28 cellular contexts compared by ENCODE assay signal in the genomic region with DNA sequence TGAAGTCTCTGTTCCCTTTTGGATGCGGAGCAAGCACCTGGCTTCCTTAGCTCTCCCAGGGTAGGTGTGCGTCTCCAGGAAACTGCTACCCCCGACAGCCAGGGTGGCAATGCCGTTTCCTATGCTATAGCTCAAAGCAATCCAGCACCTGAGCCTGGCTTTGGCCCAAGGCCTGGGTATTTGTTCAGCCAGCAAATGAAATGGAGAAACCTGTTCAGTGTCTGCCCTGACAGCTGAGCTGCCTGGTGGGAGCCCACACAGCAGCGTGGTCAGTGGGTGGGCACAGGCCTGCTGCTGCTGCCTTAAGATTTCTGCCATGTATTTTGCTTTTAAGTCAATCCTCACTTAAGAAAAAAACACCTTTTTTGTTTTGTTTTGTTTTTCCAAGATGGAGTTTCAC. TPM values are rescaled to one million over a fixed set of nuclear protein-coding genes. Genes with fewer than 3 reads are reported as not detected.
A peak's percentile ranks its signal among the peaks of the same experiment; 100 is the strongest.
DNase-seq lines count a peak whose midpoint lies in the region; ATAC-seq, FAIRE-seq and TF ChIP-seq lines count a peak whose summit lies in the region.
"Had no signal": no experiment of that assay in that cellular context is flagged by ENCODE, and none has a peak within 500 bp of the region (broad histone marks: within the 10 kb centered on the region; RNA-seq: fewer than 3 reads in every experiment).

No MANE protein-coding gene starts in this region.

- no peak for FAIRE-seq in HepG2 (lab: Jason Lieb, UNC)
- FAIRE-seq: H54 had no signal

- ATAC-seq in left ventricle myocardium superior (peak; percentile 29), right cardiac atrium (no peak), HepG2 (peak; percentile 6; the same call in 2 of the 3 replicates), HG03097 (IDR thresholded peaks at IDR 0.05; ENCODE audit: low FRiP score, unreplicated experiment) (no peak)
- ATAC-seq: activated CD8-positive, alpha-beta memory T cell treated with anti-CD3 and anti-CD28 coated beads, Interleukin-2, amount 10 ng/mL, durations not matched to agents 7 days and 5 days; naive thymus-derived CD8-positive, alpha-beta T cell; stimulated activated naive B cell treated with anti-CD40 and anti-IgM and Interleukin-4, amounts not matched to agents 10 μg/mL and 1 μg/mL and 100 μg/mL, for 72 hours; T-helper 17 cell had no signal

- POLR2A ChIA-PET in RWPE1 (lab: Yijun Ruan, JAX; ENCODE audit: low non-redundant PET) (no interaction called here), HepG2 (lab: Yijun Ruan, JAX) (interaction anchor here (1.4 to 3.5 kb wide), 3 partner anchors 13 to 33 kb away, joined by 3 to 37 read pairs (median 3); partner anchors contain the start of gene SPATA2)

- H3K9ac ChIP-seq in HepG2 (ENCODE audit: insufficient read depth, low read depth, low read length) = no peak overlapping the region

- no peaks in the 10 kb centered on the region for H4K20me1 ChIP-seq in HepG2 (ENCODE audit: insufficient read depth, low read length)

- no peak for TF ChIP-seq EP300 in HepG2 (IDR thresholded peaks at IDR 0.05; ENCODE audit: low read depth in 2 of 2, low read length in 2 of 2)
- no peak for TF ChIP-seq EP300 in HepG2 (CRISPR knock-in tag; IDR thresholded peaks at IDR 0.05; ENCODE audit: borderline replicate concordance)
- no peak for TF ChIP-seq EP300 in transverse colon (IDR thresholded peaks at IDR 0.05; ENCODE audit: low read depth)

- intact Hi-C loops in left ventricle myocardium superior (cut with micrococcal nuclease) (no loop called here), right cardiac atrium (cut with DNase I) (no loop called here), HepG2 (cut with micrococcal nuclease; ENCODE audit: unreplicated experiment) (no loop called here), transverse colon (cut with DNase I; ENCODE audit: low total_unique reads) (no loop called here)

- H3K4me1 ChIP-seq in right cardiac atrium (ENCODE audit: control insufficient read depth, insufficient read depth, low read length) (no peaks in the 10 kb centered on the region), HepG2 (ENCODE audit: insufficient read depth, low read length) (peaks cover 50% of the 10 kb centered on the region), transverse colon (no peaks in the 10 kb centered on the region)
- H3K4me1 ChIP-seq: BE2C had no signal

- no peak for TF ChIP-seq CTCF in RWPE1 (conservative IDR thresholded peaks at IDR 0.05; ENCODE audit: low read depth)
- no peak for TF ChIP-seq CTCF in HepG2 (CRISPR knock-in tag; IDR thresholded peaks at IDR 0.05)
- TF ChIP-seq CTCF in transverse colon (IDR thresholded peaks at IDR 0.05) = no peak

- no peak overlapping the region for H3K4me2 ChIP-seq in HepG2 (ENCODE audit: low read depth, low read length)
- H3K4me2 ChIP-seq: PC-9 had no signal

- no peaks in the 10 kb centered on the region for H3K9me3 ChIP-seq in right cardiac atrium (ENCODE audit: control insufficient read depth, low read length)
- H3K9me3 ChIP-seq in HepG2 (ENCODE audit: low read length) = no peaks in the 10 kb centered on the region
- no peaks in the 10 kb centered on the region for H3K9me3 ChIP-seq in transverse colon
- H3K9me3 ChIP-seq: BE2C, SJSA1, thoracic aorta had no signal

- in situ Hi-C loops in HepG2 (cut with HindIII; ENCODE audit: extremely low pct_ligation_motif_present, low pct_unique_long_range_greater_than_20kb) (no loop called here), transverse colon (cut with MboI; ENCODE audit: low pct_ligation_motif_present in 1 of 4, low pct_unique_long_range_greater_than_20kb in 1 of 4, low sequenced_read_pairs in 3 of 4) (no loop called here)

- WGBS in right cardiac atrium = 89% methylated on average over 5 of the region's 5 CpGs
- WGBS in HepG2 (ENCODE audit: low lambda C conversion rate) = 76% methylated on average over 5 of the region's 5 CpGs
- WGBS in transverse colon (ENCODE audit: low coverage in 1 of 2), 2 donors = 64 to 86% methylated on average over 1 to 5 of the region's 5 CpGs

- peaks cover 21 to 26% of the 10 kb centered on the region in 2 experiments for H3K36me3 ChIP-seq in HepG2 (replicated peaks in 1 of 2; ENCODE audit: control insufficient read depth in 1 of 2, insufficient read depth in 2 of 2, low read length in 2 of 2)
- H3K36me3 ChIP-seq in transverse colon = peaks cover 0 to 19% (median 5%) of the 10 kb centered on the region in 4 donors

- TF ChIP-seq RAD21 in HepG2 (CRISPR knock-in tag; IDR thresholded peaks at IDR 0.05) = no peak

- H3K27ac ChIP-seq in right cardiac atrium (ENCODE audit: low read length) (no peak overlapping the region), RWPE1 (peak overlapping the region; percentile 13; the same call in 1 of the 2 replicates), HepG2 (ENCODE audit: extremely low read length, insufficient read depth, low read length) (no peak overlapping the region), transverse colon (no peak overlapping the region)
- H3K27ac ChIP-seq: heart left ventricle, PC-9, SJSA1, thoracic aorta had no signal

- DNase-seq in left ventricle myocardium superior = no peak
- no peak for DNase-seq in right cardiac atrium
- no peak for DNase-seq in RWPE1 (ENCODE audit: low spot score)
- DNase-seq in HepG2 (ENCODE audit: low spot score) = no peak
- peak; percentile 7 for DNase-seq in transverse colon
- no peak for DNase-seq in NCI-H1436 treated with DMSO at 0.1 percent for 48 hours (lab: John Stamatoyannopoulos, UW)
- no peak for DNase-seq in GM19238 (ENCODE audit: insufficient read length, low spot score)
- DNase-seq: activated CD4-positive, alpha-beta T cell treated with anti-CD3 and anti-CD28 coated beads for 48 hours; activated CD8-positive, alpha-beta memory T cell treated with anti-CD3 and anti-CD28 coated beads, Interleukin-2, amount 10 ng/mL, durations not matched to agents 7 days and 5 days; activated naive CD8-positive, alpha-beta T cell treated with anti-CD3 and anti-CD28 coated beads for 36 hours; BE2C; DND-41; effector CD8-positive, alpha-beta T cell; Karpas-422; mesendoderm; MV-4-11; naive thymus-derived CD8-positive, alpha-beta T cell; NCI-H1694 treated with DMSO at 0.1 percent for 48 hours; NK-92 treated with Interleukin-12 subunit alpha and Interleukin-12 subunit beta, amount 100 ng/mL, for 24 hours; PC-9; stimulated activated CD4-positive, alpha-beta T cell treated with anti-CD3 and anti-CD28 coated beads, Interleukin-4, amount 100 ng/mL, for 1 hour; stimulated activated naive B cell treated with anti-CD40 and anti-IgM and Interleukin-4, amounts not matched to agents 10 μg/mL and 1 μg/mL and 100 μg/mL, for 72 hours; T-helper 17 cell had no signal

- no peak overlapping the region for H2AFZ ChIP-seq in HepG2 (ENCODE audit: low read length)
- H2AFZ ChIP-seq: PC-9 had no signal

- H3K27me3 ChIP-seq in right cardiac atrium (ENCODE audit: control insufficient read depth, insufficient read depth) (no peaks in the 10 kb centered on the region), HepG2 (ENCODE audit: control insufficient read depth in 1 of 2, insufficient read depth in 2 of 2, low read length in 2 of 2) (no peaks in the 10 kb centered on the region), transverse colon (no peaks in the 10 kb centered on the region)
- H3K27me3 ChIP-seq: BE2C, heart left ventricle, SJSA1 had no signal

- H3K4me3 ChIP-seq in right cardiac atrium (ENCODE audit: low read length) (no peak overlapping the region), HepG2 (replicated peaks in 1 of 3; ENCODE audit: insufficient read depth in 1 of 3, low read depth in 2 of 3, low read length in 3 of 3) (no peak overlapping the region), transverse colon (no peak overlapping the region)
- H3K4me3 ChIP-seq: heart left ventricle, PC-9, SJSA1, thoracic aorta had no signal

- H3K79me2 ChIP-seq in HepG2 (ENCODE audit: insufficient read depth, low read length) = no peaks in the 10 kb centered on the region

- TF ChIP-seq POLR2A in HepG2 (IDR thresholded peaks at IDR 0.05; ENCODE audit: insufficient read depth in 1 of 2, low read depth in 2 of 2, low read length in 2 of 2) (no peak), transverse colon (IDR thresholded peaks at IDR 0.05) (no peak)

- CTCF ChIA-PET in RWPE1 (lab: Yijun Ruan, JAX) (interaction anchor here (0.8 to 3.1 kb wide), 2 partner anchors 12 to 360 kb away, joined by 3 to 26 read pairs; no protein-coding TSS in a partner anchor), HepG2 (lab: Yijun Ruan, JAX; ENCODE audit: low intra/inter-chr PET ratio, low total read pairs) (no interaction called here)

- BruUV-seq in HepG2 (replicated peaks; lab: Mats Ljungman, UMichigan) = no TSS peak

RNA-seq across cellular contexts. Expression of gene SPATA2, which starts 13.7 kb away (rescaled TPM):
- total RNA-seq in left ventricle myocardium superior (8.5 TPM), right cardiac atrium (1 to 10 TPM; 6.4 to 8.2 (median 7.1) TPM), HepG2 (2016; rRNA removed; fragmentation: Illumina TruSeq; extraction: Trizol) (3.2 and 4.3 TPM in 2 replicates), transverse colon (10 to 100 TPM in 3 of 4 donors, 1 to 10 TPM in 1; 4.0 to 40.0 (median 17.2) TPM)
- polyA plus RNA-seq in right cardiac atrium (5.5 TPM), HepG2 (2011; rRNA removed) (8.7 and 9.5 TPM in 2 replicates)
- total RNA-seq in HepG2 (2016; cell fraction: cytosol; rRNA removed; fragmentation: Illumina TruSeq; extraction: Trizol; ENCODE audit: low read depth) = 1.9 TPM in 2 replicates
- total RNA-seq in HepG2 (2016; cell fraction: insoluble cytoplasmic fraction; rRNA removed; fragmentation: Illumina TruSeq; extraction: Trizol) = 3.3 and 3.4 TPM in 2 replicates
- 5.6 and 6.9 TPM in 2 replicates for total RNA-seq in HepG2 (2016; cell fraction: membrane; rRNA removed; fragmentation: Illumina TruSeq; extraction: Trizol)
- total RNA-seq in HepG2 (2016; cell fraction: nucleus; rRNA removed; fragmentation: Illumina TruSeq; extraction: Trizol) = 3.5 and 4.4 TPM in 2 replicates
- polyA plus RNA-seq in HepG2 (2011; cell fraction: cytosol; rRNA removed) = 6.2 and 6.7 TPM in 2 replicates
- 9.5 and 9.7 TPM in 2 replicates for polyA plus RNA-seq in HepG2 (2011; cell fraction: nucleus; rRNA removed)
- 7.5 and 8.6 TPM in 2 replicates for polyA plus RNA-seq in HepG2 (2012)
- 2.9 and 3.5 TPM in 2 replicates for polyA plus RNA-seq in HepG2 (2016; cell fraction: cytosol; fragmentation: Illumina TruSeq; extraction: Trizol; ENCODE audit: low read depth)
- 8.7 and 11.5 TPM in 2 replicates for polyA plus RNA-seq in HepG2 (2016; cell fraction: insoluble cytoplasmic fraction; fragmentation: Illumina TruSeq; extraction: Trizol; ENCODE audit: low read depth)
- 9.3 and 9.7 TPM in 2 replicates for polyA plus RNA-seq in HepG2 (2016; cell fraction: membrane; fragmentation: Illumina TruSeq; extraction: Trizol; ENCODE audit: low read depth)
- polyA plus RNA-seq in HepG2 (2016; cell fraction: nucleus; fragmentation: Illumina TruSeq; extraction: Trizol; ENCODE audit: insufficient read depth, low read depth) = 11.3 and 13.5 TPM in 2 replicates
- polyA minus RNA-seq in HepG2 (2011; rRNA and poly(A)+ RNA removed; ENCODE audit: low replicate concordance) = 11.4 and 11.8 TPM in 2 replicates
- polyA minus RNA-seq in HepG2 (2011; cell fraction: cytosol; rRNA and poly(A)+ RNA removed) = 6.0 and 6.9 TPM in 2 replicates
- 5.5 and 6.7 TPM in 2 replicates for polyA minus RNA-seq in HepG2 (2011; cell fraction: nucleus; rRNA and poly(A)+ RNA removed)

RNA-seq across cellular contexts. Expression of gene RNF114, which starts 34.6 kb away (rescaled TPM):
- total RNA-seq in left ventricle myocardium superior (49.8 TPM), right cardiac atrium (10 to 100 TPM; 44.0 to 50.0 (median 47.1) TPM), HepG2 (2016; rRNA removed; fragmentation: Illumina TruSeq; extraction: Trizol) (119 and 137 TPM in 2 replicates), transverse colon (100 to 1,000 TPM; 108 to 271 (median 217) TPM)
- polyA plus RNA-seq in right cardiac atrium (42.8 TPM), HepG2 (2011; rRNA removed) (120 and 126 TPM in 2 replicates)
- 20.7 and 21.9 TPM in 2 replicates for total RNA-seq in HepG2 (2016; cell fraction: cytosol; rRNA removed; fragmentation: Illumina TruSeq; extraction: Trizol; ENCODE audit: low read depth)
- total RNA-seq in HepG2 (2016; cell fraction: insoluble cytoplasmic fraction; rRNA removed; fragmentation: Illumina TruSeq; extraction: Trizol) = 117 and 134 TPM in 2 replicates
- total RNA-seq in HepG2 (2016; cell fraction: membrane; rRNA removed; fragmentation: Illumina TruSeq; extraction: Trizol) = 58.2 and 60.7 TPM in 2 replicates
- total RNA-seq in HepG2 (2016; cell fraction: nucleus; rRNA removed; fragmentation: Illumina TruSeq; extraction: Trizol) = 54.0 and 64.8 TPM in 2 replicates
- polyA plus RNA-seq in HepG2 (2011; cell fraction: cytosol; rRNA removed) = 177 and 201 TPM in 2 replicates
- polyA plus RNA-seq in HepG2 (2011; cell fraction: nucleus; rRNA removed) = 108 and 112 TPM in 2 replicates
- polyA plus RNA-seq in HepG2 (2012) = 108 and 111 TPM in 2 replicates
- 27.1 and 29.4 TPM in 2 replicates for polyA plus RNA-seq in HepG2 (2016; cell fraction: cytosol; fragmentation: Illumina TruSeq; extraction: Trizol; ENCODE audit: low read depth)
- 140 and 169 TPM in 2 replicates for polyA plus RNA-seq in HepG2 (2016; cell fraction: insoluble cytoplasmic fraction; fragmentation: Illumina TruSeq; extraction: Trizol; ENCODE audit: low read depth)
- 33.3 and 36.2 TPM in 2 replicates for polyA plus RNA-seq in HepG2 (2016; cell fraction: membrane; fragmentation: Illumina TruSeq; extraction: Trizol; ENCODE audit: low read depth)
- polyA plus RNA-seq in HepG2 (2016; cell fraction: nucleus; fragmentation: Illumina TruSeq; extraction: Trizol; ENCODE audit: insufficient read depth, low read depth) = 104 and 116 TPM in 2 replicates
- 71.3 and 124 TPM in 2 replicates for polyA minus RNA-seq in HepG2 (2011; rRNA and poly(A)+ RNA removed; ENCODE audit: low replicate concordance)
- polyA minus RNA-seq in HepG2 (2011; cell fraction: cytosol; rRNA and poly(A)+ RNA removed) = 93.0 and 100 TPM in 2 replicates
- polyA minus RNA-seq in HepG2 (2011; cell fraction: nucleus; rRNA and poly(A)+ RNA removed) = 73.1 and 76.2 TPM in 2 replicates

Comparison
In these comparisons a context has a peak if more than half of its experiments do, and no peak if none do; other contexts are left out.
1. ATAC-seq: peak in left ventricle myocardium superior (single experiment) and HepG2 (single experiment); none in right cardiac atrium (0 of 2) and HG03097 (single experiment).